18 cellular contexts compared by ENCODE assay signal in genomic region chr20:37231970-37232620, GRCh38. TPM values are rescaled to one million over a fixed set of nuclear protein-coding genes. Genes with fewer than 3 reads are reported as not detected.
A peak's percentile ranks its signal among the peaks of the same experiment; 100 is the strongest.
DNase-seq lines count a peak whose midpoint lies in the region; ATAC-seq and TF ChIP-seq lines count a peak whose summit lies in the region.
"Had no signal": no experiment of that assay in that cellular context is flagged by ENCODE, and none has a peak within 500 bp of the region (broad histone marks: within the 10 kb centered on the region; RNA-seq: fewer than 3 reads in every experiment).

No MANE protein-coding gene starts in this region.

- H3K36me3 Mint-ChIP-seq in GM23338 (ENCODE audit: low read depth) (peaks cover 97% of the 10 kb centered on the region), WTC11 (peaks cover 86% of the 10 kb centered on the region)

- no peak overlapping the region for H3K4me2 ChIP-seq in GM23338
- no peak overlapping the region for H3K4me2 ChIP-seq in neuronal stem cell (ENCODE audit: insufficient read depth, low read length, poor library complexity, severe bottlenecking)

- CTCF ChIA-PET in WTC11 (lab: Charles Lee): no interaction called here

- H3K27me3 Mint-ChIP-seq in GM23338 (ENCODE audit: insufficient read depth, low read depth, poor library complexity) (peaks cover 3% of the 10 kb centered on the region), WTC11 (ENCODE audit: low read depth) (no peaks in the 10 kb centered on the region)
- H3K27me3 Mint-ChIP-seq: CD4-positive, alpha-beta T cell had no signal

- H3K36me3 ChIP-seq in GM23338 (ENCODE audit: insufficient read depth): peaks cover 73% of the 10 kb centered on the region
- peaks cover 27 to 100% of the 10 kb centered on the region in 2 donors for H3K36me3 ChIP-seq in neuronal stem cell (replicated peaks in 1 of 2; ENCODE audit: control insufficient read depth in 2 of 2, insufficient read depth in 2 of 2, low read length in 2 of 2)

- H3K27ac ChIP-seq in GM23338 (ENCODE audit: low read depth) (peak overlapping the region; percentile 84; the same call in 1 of the 2 replicates), neuronal stem cell (replicated peaks; ENCODE audit: low read length) (peak overlapping the region; percentile 60)
- H3K27ac ChIP-seq: prostate gland had no signal

- peaks cover 39% of the 10 kb centered on the region for H3K4me1 Mint-ChIP-seq in GM23338
- peaks cover 44% of the 10 kb centered on the region for H3K4me1 Mint-ChIP-seq in WTC11

- no peak overlapping the region for H3K4ac ChIP-seq in neuronal stem cell (ENCODE audit: low read length)

- no peak overlapping the region for H3K4me3 ChIP-seq in GM23338
- no peak overlapping the region for H3K4me3 ChIP-seq in neuronal stem cell (ENCODE audit: low read length in 2 of 2)
- H3K4me3 ChIP-seq: HAP-1, prostate gland had no signal

- H2BK15ac ChIP-seq in neuronal stem cell (ENCODE audit: low read length): no peak overlapping the region

- ATAC-seq in GM23338 (no peak), WTC11 (no peak)

- POLR2A ChIA-PET in WTC11 (lab: Charles Lee): no interaction called here

- H3K4me1 ChIP-seq in GM23338 (ENCODE audit: insufficient read depth): peaks cover 33% of the 10 kb centered on the region
- H3K4me1 ChIP-seq in neuronal stem cell (ENCODE audit: control insufficient read depth in 2 of 2, insufficient read depth in 1 of 2, low read depth in 1 of 2, low read length in 2 of 2): peaks cover 22 to 34% of the 10 kb centered on the region in 2 donors
- H3K4me1 ChIP-seq: prostate gland had no signal

- no peaks in the 10 kb centered on the region for H3K9me3 Mint-ChIP-seq in GM23338
- no peaks in the 10 kb centered on the region for H3K9me3 Mint-ChIP-seq in WTC11
- H3K9me3 Mint-ChIP-seq: CD4-positive, alpha-beta T cell; nephron progenitor cell had no signal

- H3K14ac ChIP-seq in neuronal stem cell (ENCODE audit: low read length): no peak overlapping the region

- H2AFZ ChIP-seq in GM23338 (no peak overlapping the region), neuronal stem cell (ENCODE audit: low read length) (no peak overlapping the region)

- peaks cover 7% of the 10 kb centered on the region; the same call in 1 of the 2 replicates for H3F3A ChIP-seq in GM23338 (replicated peaks; ENCODE audit: low read depth)

- H4K8ac ChIP-seq in neuronal stem cell (ENCODE audit: low read depth, low read length): no peak overlapping the region

- no peaks in the 10 kb centered on the region for H3K9me3 ChIP-seq in neuronal stem cell (replicated peaks in 1 of 2; ENCODE audit: control insufficient read depth in 2 of 2, insufficient read depth in 1 of 2, low read depth in 1 of 2, low read length in 2 of 2)
- H3K9me3 ChIP-seq: HAP-1, prostate gland had no signal

- TF ChIP-seq CTCF in GM23338 (conservative IDR thresholded peaks at IDR 0.05; ENCODE audit: low read depth in 2 of 2): no peak
- TF ChIP-seq CTCF in WTC11 (IDR thresholded peaks at IDR 0.05): no peak

- no CpG with 5 or more reads among the region's 13 CpGs for WGBS in neuronal stem cell (ENCODE audit: extremely low coverage in 2 of 2, insufficient read length in 2 of 2, insufficient replicate concordance in 1 of 2), 2 donors

- H3K27ac Mint-ChIP-seq in GM23338 (no peak overlapping the region; the same call in 1 of the 2 replicates), WTC11 (peak overlapping the region; percentile 88)
- H3K27ac Mint-ChIP-seq: CD4-positive, alpha-beta T cell had no signal

- no peaks in the 10 kb centered on the region for H3K27me3 ChIP-seq in GM23338 (ENCODE audit: insufficient read depth)
- H3K27me3 ChIP-seq in neuronal stem cell (ENCODE audit: control insufficient read depth in 3 of 3, insufficient read depth in 3 of 3, low read depth in 1 of 3, low read length in 3 of 3): no peaks in the 10 kb centered on the region

- no peak overlapping the region for H3K9ac ChIP-seq in neuronal stem cell (ENCODE audit: low read depth, low read length, poor library complexity)

- peak overlapping the region; percentile 15 for H3K18ac ChIP-seq in neuronal stem cell (ENCODE audit: low read length)

- no peaks in the 10 kb centered on the region for H3K79me1 ChIP-seq in neuronal stem cell (ENCODE audit: low read depth, low read length)

- H3K4me3 Mint-ChIP-seq in GM23338 (no peak overlapping the region), WTC11 (no peak overlapping the region)
- H3K4me3 Mint-ChIP-seq: CD4-positive, alpha-beta T cell; nephron progenitor cell had no signal

- H3K9me2 ChIP-seq in GM23338 (ENCODE audit: insufficient read depth): no peaks in the 10 kb centered on the region

- H4K20me1 ChIP-seq in GM23338 (replicated peaks; ENCODE audit: insufficient read depth): peaks cover 25% of the 10 kb centered on the region

- no peak overlapping the region for H2AK5ac ChIP-seq in neuronal stem cell (ENCODE audit: low read depth, low read length)

- peak overlapping the region; percentile 2 for H2BK5ac ChIP-seq in neuronal stem cell (ENCODE audit: low read length)

- no peak overlapping the region for H4K91ac ChIP-seq in neuronal stem cell (ENCODE audit: low read depth, low read length, poor library complexity)

- H3K79me2 ChIP-seq in GM23338 (replicated peaks; ENCODE audit: insufficient read depth): no peaks in the 10 kb centered on the region

- H3K23ac ChIP-seq in neuronal stem cell (ENCODE audit: low read depth, low read length, poor library complexity): no peak overlapping the region

- DNase-seq in GM23338 (ENCODE audit: low spot score) (no peak), NCI-H2227 (lab: John Stamatoyannopoulos, UW; ENCODE audit: unreplicated experiment) (peak; percentile 88), WTC11 (ENCODE audit: low spot score) (no peak), neuronal stem cell (ENCODE audit: low spot score) (no peak), NCI-H2029 treated with DMSO at 0.1 percent for 48 hours (lab: John Stamatoyannopoulos, UW) (no peak), iPS-NIHi11 (ENCODE audit: low spot score) (no peak)
- no peak for DNase-seq in effector CD4-positive, alpha-beta T cell
- DNase-seq in activated CD8-positive, alpha-beta memory T cell treated with anti-CD3 and anti-CD28 coated beads, Interleukin-2, amount 50 U/mL, for 48 hours: no peak
- DNase-seq: activated CD4-positive, alpha-beta T cell treated with anti-CD3 and anti-CD28 coated beads for 4 hours; CD4-positive, alpha-beta T cell; Kasumi-1; NCI-H1105; nephron progenitor cell; stimulated activated CD4-positive, alpha-beta T cell treated with anti-CD3 and anti-CD28 coated beads, Interleukin-4, amount 100 ng/mL, for 24 hours; SW 1271 had no signal

- H2BK12ac ChIP-seq in neuronal stem cell (ENCODE audit: low read length): no peak overlapping the region

- no peak overlapping the region for H2BK120ac ChIP-seq in neuronal stem cell (ENCODE audit: low read depth, low read length)

TF ChIP-seq in GM23338, 12 proteins besides CTCF, POLR2A, EP300 and RAD21 (continues in another document):
- TF ChIP-seq ZNF331 (CRISPR knock-in tag; IDR thresholded peaks at IDR 0.05; ENCODE audit: low read depth): no peak
- TF ChIP-seq EZH2 (IDR thresholded peaks at IDR 0.05; ENCODE audit: low read depth, unreplicated experiment): no peak
- no peak for TF ChIP-seq ZNF114 (CRISPR knock-in tag; IDR thresholded peaks at IDR 0.05)
- no peak for TF ChIP-seq CREB1 (CRISPR knock-in tag; IDR thresholded peaks at IDR 0.05; ENCODE audit: low read depth)

TF ChIP-seq in WTC11, 78 proteins besides CTCF, POLR2A, EP300 and RAD21 (continues in another document):
- TF ChIP-seq PRDM15 (CRISPR knock-in tag; IDR thresholded peaks at IDR 0.05): no peak

RNA-seq across cellular contexts. Expression of gene GHRH, which starts 29.5 kb away (rescaled TPM):
- not detected in 2 replicates for total RNA-seq in GM23338 (2014; rRNA removed; shearing (Covaris generic))
- 0.40 TPM in 1 of 2 replicates, not detected in the other for polyA plus RNA-seq in GM23338 (2016; fragmentation: Nextera tagmentation; extraction: Ambion mirVana)
- 0.74 TPM in 1 of 3 replicates, not detected in the others for total RNA-seq in WTC11 (2021)
- 0.96 TPM for polyA plus RNA-seq in neuronal stem cell (2013, experiment 1 of 2)
- 1.8 TPM for polyA plus RNA-seq in neuronal stem cell (2013, experiment 2 of 2)
- total RNA-seq: CD4-positive, alpha-beta T cell; glomerular endothelial cell; prostate gland had no signal

RNA-seq across cellular contexts. Expression of gene MROH8, which starts 52.7 kb away (rescaled TPM):
- total RNA-seq in GM23338 (2014; rRNA removed; shearing (Covaris generic)): 0.63 TPM in 1 of 2 replicates, not detected in the other
- polyA plus RNA-seq in GM23338 (2016; fragmentation: Nextera tagmentation; extraction: Ambion mirVana): 0.50 and 0.68 TPM in 2 replicates
- total RNA-seq in WTC11 (2021): 0.50 to 0.92 TPM (median 0.89 TPM) in 3 replicates
- 4.4 TPM for polyA plus RNA-seq in neuronal stem cell (2013, experiment 1 of 2)
- 4.7 TPM for polyA plus RNA-seq in neuronal stem cell (2013, experiment 2 of 2)

RNA-seq across cellular contexts. Expression of gene RPN2, which starts 53.0 kb away (rescaled TPM):
- total RNA-seq in GM23338 (2014; rRNA removed; shearing (Covaris generic)): 267 and 302 TPM in 2 replicates
- 244 TPM in 2 replicates for polyA plus RNA-seq in GM23338 (2016; fragmentation: Nextera tagmentation; extraction: Ambion mirVana)
- total RNA-seq in WTC11 (2021): 205 to 233 TPM (median 227 TPM) in 3 replicates
- 205 TPM for polyA plus RNA-seq in neuronal stem cell (2013, experiment 1 of 2)
- polyA plus RNA-seq in neuronal stem cell (2013, experiment 2 of 2): 211 TPM

RNA-seq across cellular contexts. Expression of gene MANBAL, which starts 57.4 kb away (rescaled TPM):
- total RNA-seq in GM23338 (2014; rRNA removed; shearing (Covaris generic)): 28.4 and 31.7 TPM in 2 replicates
- polyA plus RNA-seq in GM23338 (2016; fragmentation: Nextera tagmentation; extraction: Ambion mirVana): 44.2 and 48.1 TPM in 2 replicates
- total RNA-seq in WTC11 (2021): 41.7 to 48.6 TPM (median 48.5 TPM) in 3 replicates
- 66.5 TPM for polyA plus RNA-seq in neuronal stem cell (2013, experiment 1 of 2)
- 66.4 TPM for polyA plus RNA-seq in neuronal stem cell (2013, experiment 2 of 2)
